Comparison of ENCODE assay signal across 18 cellular contexts in genomic region chr6:150775804-150776203, GRCh38.
DNase-seq lines count a peak whose midpoint lies in the region; ATAC-seq, FAIRE-seq and TF ChIP-seq lines count a peak whose summit lies in the region.
"Had no signal": no experiment of that assay in that cellular context is flagged by ENCODE, and none has a peak within 500 bp of the region (broad histone marks: within the 10 kb centered on the region; RNA-seq: fewer than 3 reads in every experiment).

No MANE protein-coding gene starts in this region.

- H3K36me3 Mint-ChIP-seq in nephron (ENCODE audit: low read depth): peaks cover 76% of the 10 kb centered on the region
- H3K36me3 Mint-ChIP-seq: activated naive CD4-positive, alpha-beta T cell treated with anti-CD3 and anti-CD28 coated beads, Interleukin-2, amount 10 ng/mL, durations not matched to agents 7 days and 5 days; immature natural killer cell had no signal

- POLR2A ChIA-PET in endothelial cell of umbilical vein (lab: Charles Lee): no interaction called here

- CTCF ChIA-PET in endothelial cell of umbilical vein (lab: Charles Lee): interaction anchor here (0.6 to 1.7 kb wide), 5 partner anchors 9 to 357 kb away, joined by 3 to 6 read pairs (median 4); no protein-coding TSS in a partner anchor

- H3K27ac Mint-ChIP-seq in nephron: peak overlapping the region in 2 of 3 experiments; percentile 23 to 66
- H3K27ac Mint-ChIP-seq: activated CD4-positive, alpha-beta T cell treated with anti-CD3 and anti-CD28 coated beads, Interleukin-2, amount 10 ng/mL, durations not matched to agents 7 days and 5 days; activated naive CD4-positive, alpha-beta T cell treated with anti-CD3 and anti-CD28 coated beads, Interleukin-2, amount 10 ng/mL, durations not matched to agents 7 days and 5 days; immature natural killer cell; stimulated activated naive CD8-positive, alpha-beta T cell treated with anti-CD3 and anti-CD28 coated beads, Interleukin-15, amount 100 ng/mL, for 72 hours had no signal

- TF ChIP-seq CTCF in endothelial cell of umbilical vein (IDR thresholded peaks at IDR 0.05; ENCODE audit: extremely low read depth in 1 of 2, insufficient read depth in 1 of 2, low read depth in 1 of 2, low read length in 2 of 2) (no peak), nephron (IDR thresholded peaks at IDR 0.05; ENCODE audit: unreplicated experiment in 3 of 3) (no peak)

- H4K20me1 ChIP-seq in endothelial cell of umbilical vein (replicated peaks; ENCODE audit: control insufficient read depth, extremely low read depth, insufficient read depth, low read length): no peaks in the 10 kb centered on the region

- H2AFZ ChIP-seq in endothelial cell of umbilical vein (ENCODE audit: low read depth, low read length): peak overlapping the region; percentile 9

- DNase-seq in CMK (ENCODE audit: low read depth) (peak; percentile 24), SJCRH30 (peak in 1 of 2 experiments; percentile 30), endothelial cell of umbilical vein (ENCODE audit: low read depth, low spot score) (peak; percentile 44), ACHN (no peak)
- DNase-seq: activated CD4-positive, alpha-beta T cell treated with anti-CD3 and anti-CD28 coated beads, Interleukin-2, amount 10 ng/mL, durations not matched to agents 7 days and 5 days; activated naive CD4-positive, alpha-beta T cell treated with anti-CD3 and anti-CD28 coated beads, Interleukin-2, amount 10 ng/mL, durations not matched to agents 7 days and 5 days; brain microvascular endothelial cell; glutamatergic neuron; immature natural killer cell; mesendoderm; NCI-H2081 treated with DMSO at 0.1 percent for 48 hours; NCI-H524 treated with DMSO at 0.1 percent for 48 hours; stimulated activated naive CD8-positive, alpha-beta T cell treated with anti-CD3 and anti-CD28 coated beads, Interleukin-15, amount 100 ng/mL, for 72 hours had no signal

- H3K9me3 ChIP-seq in SJCRH30 (replicated peaks): peaks cover 5% of the 10 kb centered on the region; the same call in 1 of the 2 replicates
- no peaks in the 10 kb centered on the region for H3K9me3 ChIP-seq in endothelial cell of umbilical vein (replicated peaks; ENCODE audit: control insufficient read depth, insufficient read depth, low read length)

- dilution Hi-C loops in endothelial cell of umbilical vein (cut with MboI; ENCODE audit: extremely low pct_ligation_motif_present, low sequenced_read_pairs): no loop called here

- BruUV-seq in endothelial cell of umbilical vein (replicated peaks; lab: Mats Ljungman, UMichigan): no TSS peak

- peaks cover 5% of the 10 kb centered on the region for H3K4me1 Mint-ChIP-seq in nephron
- H3K4me1 Mint-ChIP-seq: activated naive CD4-positive, alpha-beta T cell treated with anti-CD3 and anti-CD28 coated beads, Interleukin-2, amount 10 ng/mL, durations not matched to agents 7 days and 5 days; immature natural killer cell had no signal

- in situ Hi-C loops in ACHN (cut with HindIII; ENCODE audit: low pct_ligation_motif_present, low pct_unique_long_range_greater_than_20kb, low sequenced_read_pairs): no loop called here

- no peak for ATAC-seq in GM19397 (IDR thresholded peaks at IDR 0.05; ENCODE audit: unreplicated experiment)
- ATAC-seq in GM21381 (IDR thresholded peaks at IDR 0.05; ENCODE audit: unreplicated experiment): no peak
- ATAC-seq in GM21390 (IDR thresholded peaks at IDR 0.05; ENCODE audit: unreplicated experiment): no peak
- ATAC-seq: stimulated activated naive CD8-positive, alpha-beta T cell treated with anti-CD3 and anti-CD28 coated beads, Interleukin-15, amount 100 ng/mL, for 72 hours had no signal

- no peak overlapping the region for H3K4me3 Mint-ChIP-seq in nephron
- H3K4me3 Mint-ChIP-seq: activated CD4-positive, alpha-beta T cell treated with anti-CD3 and anti-CD28 coated beads, Interleukin-2, amount 10 ng/mL, durations not matched to agents 7 days and 5 days; activated naive CD4-positive, alpha-beta T cell treated with anti-CD3 and anti-CD28 coated beads, Interleukin-2, amount 10 ng/mL, durations not matched to agents 7 days and 5 days; stimulated activated naive CD8-positive, alpha-beta T cell treated with anti-CD3 and anti-CD28 coated beads, Interleukin-15, amount 100 ng/mL, for 72 hours had no signal

- H3K9ac ChIP-seq in endothelial cell of umbilical vein (replicated peaks; ENCODE audit: extremely low read depth, insufficient read depth, low read length): no peak overlapping the region

- H3K4me1 ChIP-seq in SJCRH30 (no peaks in the 10 kb centered on the region), endothelial cell of umbilical vein (ENCODE audit: control insufficient read depth, extremely low read depth, insufficient read depth, low read length) (peaks cover 13% of the 10 kb centered on the region)
- H3K4me1 ChIP-seq: esophagus muscularis mucosa had no signal

- intact Hi-C loops in endothelial cell of umbilical vein (cut with micrococcal nuclease): loop anchor here (2.0 kb wide), 1 partner anchor 15 kb away; no protein-coding TSS in a partner anchor

- H3K79me2 ChIP-seq in endothelial cell of umbilical vein (ENCODE audit: control insufficient read depth, insufficient read depth, low read length): no peaks in the 10 kb centered on the region

- H3K27ac ChIP-seq in SJCRH30 (no peak overlapping the region), endothelial cell of umbilical vein (ENCODE audit: insufficient read depth, low read depth, low read length) (no peak overlapping the region)
- H3K27ac ChIP-seq: brain microvascular endothelial cell had no signal

- peaks cover 28% of the 10 kb centered on the region for H3K9me3 Mint-ChIP-seq in nephron

- no peak for TF ChIP-seq POLR2A in endothelial cell of umbilical vein (IDR thresholded peaks at IDR 0.05; ENCODE audit: low read depth, low read length)

- H3K36me3 ChIP-seq in SJCRH30 (no peaks in the 10 kb centered on the region), endothelial cell of umbilical vein (ENCODE audit: control insufficient read depth in 2 of 2, extremely low read depth in 1 of 2, insufficient read depth in 2 of 2, low read length in 2 of 2) (no peaks in the 10 kb centered on the region)
- H3K36me3 ChIP-seq: brain microvascular endothelial cell, esophagus muscularis mucosa had no signal

- no peaks in the 10 kb centered on the region for H3K9me1 ChIP-seq in endothelial cell of umbilical vein (replicated peaks; ENCODE audit: control insufficient read depth, extremely low read depth, insufficient read depth, low read length)

- H3K27me3 Mint-ChIP-seq in nephron (ENCODE audit: low read depth): no peaks in the 10 kb centered on the region
- H3K27me3 Mint-ChIP-seq: activated CD4-positive, alpha-beta T cell treated with anti-CD3 and anti-CD28 coated beads, Interleukin-2, amount 10 ng/mL, durations not matched to agents 7 days and 5 days; activated naive CD4-positive, alpha-beta T cell treated with anti-CD3 and anti-CD28 coated beads, Interleukin-2, amount 10 ng/mL, durations not matched to agents 7 days and 5 days; stimulated activated naive CD8-positive, alpha-beta T cell treated with anti-CD3 and anti-CD28 coated beads, Interleukin-15, amount 100 ng/mL, for 72 hours had no signal

- H3K4me2 ChIP-seq in endothelial cell of umbilical vein (ENCODE audit: insufficient read depth, low read length): peak overlapping the region; percentile 80

- FAIRE-seq in endothelial cell of umbilical vein (lab: Jason Lieb, UNC): no peak

- H3K27me3 ChIP-seq in SJCRH30 (no peaks in the 10 kb centered on the region), endothelial cell of umbilical vein (ENCODE audit: control insufficient read depth in 2 of 2, insufficient read depth in 2 of 2, low read length in 2 of 2) (no peaks in the 10 kb centered on the region)
- H3K27me3 ChIP-seq: brain microvascular endothelial cell, esophagus muscularis mucosa had no signal

- H3K4me3 ChIP-seq in SJCRH30 (peak overlapping the region; percentile 1; the same call in 1 of the 2 replicates), endothelial cell of umbilical vein (replicated peaks in 1 of 3; ENCODE audit: insufficient read depth in 1 of 3, low read depth in 1 of 3, low read length in 3 of 3) (no peak overlapping the region)
- H3K4me3 ChIP-seq: esophagus muscularis mucosa had no signal

TF ChIP-seq in endothelial cell of umbilical vein, 7 proteins besides CTCF, POLR2A, EP300 and RAD21:
- TF ChIP-seq MYC (IDR thresholded peaks at IDR 0.05; ENCODE audit: low read depth, low read length): no peak
